In genomic region chr2:188047760-188048159, GRCh38 we compare ENCODE assay signal across 18 cellular contexts.
DNase-seq lines count a peak whose midpoint lies in the region; ATAC-seq, FAIRE-seq and TF ChIP-seq lines count a peak whose summit lies in the region.
"Had no signal": no experiment of that assay in that cellular context is flagged by ENCODE, and none has a peak within 500 bp of the region (broad histone marks: within the 10 kb centered on the region; RNA-seq: fewer than 3 reads in every experiment).

No MANE protein-coding gene starts in this region.

- no peak overlapping the region for H3K27ac ChIP-seq in HEK293 (ENCODE audit: extremely low read depth, low read depth, low read length)
- H3K27ac ChIP-seq in kidney (ENCODE audit: low read depth in 2 of 2, low read length in 2 of 2) = no peak overlapping the region
- no peak overlapping the region for H3K27ac ChIP-seq in suprapubic skin
- H3K27ac ChIP-seq: GM23248 had no signal

- H3K4me1 ChIP-seq in HEK293 (ENCODE audit: control insufficient read depth, insufficient read depth, low read length) (peaks cover 10% of the 10 kb centered on the region; the same call in 1 of the 2 replicates), kidney (ENCODE audit: control insufficient read depth in 1 of 2, insufficient read depth in 1 of 2, low read depth in 1 of 2, low read length in 2 of 2) (peaks cover 0 to 8% of the 10 kb centered on the region in 2 donors), suprapubic skin (no peaks in the 10 kb centered on the region)
- H3K4me1 ChIP-seq: Caco-2 had no signal

- no peak for TF ChIP-seq POLR2A in suprapubic skin (IDR thresholded peaks at IDR 0.05)

- FAIRE-seq in RCC 7860 (lab: Jason Lieb, UNC) = peak; percentile 53
- peak; percentile 59 for FAIRE-seq in kidney (lab: Jason Lieb, UNC)
- FAIRE-seq: GM12878, H54 had no signal

- H3K4me3 Mint-ChIP-seq in nephron progenitor cell = no peak overlapping the region
- H3K4me3 Mint-ChIP-seq: CD8-positive, alpha-beta T cell; HFFc6 had no signal

- intact Hi-C loops in kidney (cut with DNase I) = no loop called here

- H3K27me3 Mint-ChIP-seq in nephron progenitor cell (ENCODE audit: low read depth, poor library complexity) = no peaks in the 10 kb centered on the region

- no peak for DNase-seq in RCC 7860 (ENCODE audit: low spot score)
- no peak for DNase-seq in kidney
- DNase-seq in nephron progenitor cell = no peak
- DNase-seq in middle frontal gyrus (ENCODE audit: extremely low spot score, low spot score) = no peak
- DNase-seq in suprapubic skin (ENCODE audit: low spot score in 2 of 2) = no peak
- DNase-seq: C1 segment of cervical spinal cord; Caco-2; CD8-positive, alpha-beta T cell; DMS153; DND-41; GDM1; GM23248; HCEC 1CT; HFFc6 had no signal

- WGBS in suprapubic skin = 70% methylated on average over 2 of the region's 2 CpGs

- H3K27me3 ChIP-seq in suprapubic skin = no peaks in the 10 kb centered on the region

- TF ChIP-seq CTCF in HEK293 (tag by site-specific recombination; IDR thresholded peaks at IDR 0.05) (no peak), kidney (IDR thresholded peaks at IDR 0.05; ENCODE audit: borderline replicate concordance, extremely low read depth, insufficient read depth) (no peak), nephron progenitor cell (IDR thresholded peaks at IDR 0.05) (no peak), suprapubic skin (IDR thresholded peaks at IDR 0.05) (no peak)

- H3K27ac Mint-ChIP-seq in nephron progenitor cell = no peak overlapping the region
- H3K27ac Mint-ChIP-seq: CD8-positive, alpha-beta T cell; HFFc6 had no signal

- H3K9me3 ChIP-seq in HEK293 (ENCODE audit: control insufficient read depth, insufficient read depth, low read depth, low read length) (no peaks in the 10 kb centered on the region), kidney (ENCODE audit: control insufficient read depth in 1 of 2, low read length in 2 of 2) (no peaks in the 10 kb centered on the region), suprapubic skin (no peaks in the 10 kb centered on the region)
- H3K9me3 ChIP-seq: Caco-2 had no signal

- POLR2A ChIA-PET in HEK293 (lab: Yijun Ruan, JAX) = no interaction called here

- ATAC-seq in GM21528 (IDR thresholded peaks at IDR 0.05; ENCODE audit: low FRiP score, unreplicated experiment) = no peak
- ATAC-seq: CD8-positive, alpha-beta T cell; GM12878 had no signal

- H3K36me3 Mint-ChIP-seq in nephron progenitor cell (ENCODE audit: low read depth) = no peaks in the 10 kb centered on the region
- H3K36me3 Mint-ChIP-seq: CD8-positive, alpha-beta T cell had no signal

- H3K9me3 Mint-ChIP-seq in nephron progenitor cell = peaks cover 6% of the 10 kb centered on the region
- H3K9me3 Mint-ChIP-seq: HFFc6 had no signal

- CTCF ChIA-PET in HEK293 (lab: Yijun Ruan, JAX) = no interaction called here

- no peak overlapping the region for H3K4me3 ChIP-seq in HEK293 (ENCODE audit: low read depth, low read length)
- H3K4me3 ChIP-seq in kidney (ENCODE audit: low read length in 2 of 2) = no peak overlapping the region
- no peak overlapping the region for H3K4me3 ChIP-seq in suprapubic skin
- H3K4me3 ChIP-seq: GM12878, GM23248 had no signal

- no peaks in the 10 kb centered on the region for H3K4me1 Mint-ChIP-seq in nephron progenitor cell

- TF ChIP-seq EP300 in suprapubic skin (IDR thresholded peaks at IDR 0.05) = no peak

- H3K9ac ChIP-seq in kidney (ENCODE audit: low read length in 2 of 2) = no peak overlapping the region
- H3K9ac ChIP-seq: GM23248 had no signal

- no peaks in the 10 kb centered on the region for H3K36me3 ChIP-seq in HEK293 (ENCODE audit: control insufficient read depth in 2 of 2, insufficient read depth in 1 of 2, low read length in 2 of 2)
- no peaks in the 10 kb centered on the region for H3K36me3 ChIP-seq in kidney (ENCODE audit: control insufficient read depth in 1 of 2, insufficient read depth in 2 of 2, low read length in 2 of 2)
- H3K36me3 ChIP-seq in suprapubic skin = no peaks in the 10 kb centered on the region

TF ChIP-seq in HEK293, 187 proteins besides CTCF, POLR2A, EP300 and RAD21:
- no peak for TF ChIP-seq ZNF433 (tag by site-specific recombination; IDR thresholded peaks at IDR 0.05; ENCODE audit: low read depth)
- TF ChIP-seq, protein P1, sequence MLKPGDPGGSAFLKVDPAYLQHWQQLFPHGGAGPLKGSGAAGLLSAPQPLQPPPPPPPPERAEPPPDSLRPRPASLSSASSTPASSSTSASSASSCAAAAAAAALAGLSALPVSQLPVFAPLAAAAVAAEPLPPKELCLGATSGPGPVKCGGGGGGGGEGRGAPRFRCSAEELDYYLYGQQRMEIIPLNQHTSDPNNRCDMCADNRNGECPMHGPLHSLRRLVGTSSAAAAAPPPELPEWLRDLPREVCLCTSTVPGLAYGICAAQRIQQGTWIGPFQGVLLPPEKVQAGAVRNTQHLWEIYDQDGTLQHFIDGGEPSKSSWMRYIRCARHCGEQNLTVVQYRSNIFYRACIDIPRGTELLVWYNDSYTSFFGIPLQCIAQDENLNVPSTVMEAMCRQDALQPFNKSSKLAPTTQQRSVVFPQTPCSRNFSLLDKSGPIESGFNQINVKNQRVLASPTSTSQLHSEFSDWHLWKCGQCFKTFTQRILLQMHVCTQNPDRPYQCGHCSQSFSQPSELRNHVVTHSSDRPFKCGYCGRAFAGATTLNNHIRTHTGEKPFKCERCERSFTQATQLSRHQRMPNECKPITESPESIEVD (tag by site-specific recombination; IDR thresholded peaks at IDR 0.05) = peak; percentile 63
- no peak for TF ChIP-seq ZBTB8A (tag by site-specific recombination; IDR thresholded peaks at IDR 0.05)
- no peak for TF ChIP-seq ZNF112 (tag by site-specific recombination; IDR thresholded peaks at IDR 0.05)
- TF ChIP-seq BCL11A (tag by site-specific recombination; IDR thresholded peaks at IDR 0.05; ENCODE audit: low read depth) = no peak
